13 cellular contexts compared by ENCODE assay signal in genomic region chr7:40709077-40709964, GRCh38.
A peak's percentile ranks its signal among the peaks of the same experiment; 100 is the strongest.
DNase-seq lines count a peak whose midpoint lies in the region; ATAC-seq and TF ChIP-seq lines count a peak whose summit lies in the region.
"Had no signal": no experiment of that assay in that cellular context is flagged by ENCODE, and none has a peak within 500 bp of the region (broad histone marks: within the 10 kb centered on the region; RNA-seq: fewer than 3 reads in every experiment).

No MANE protein-coding gene starts in this region.

- no peaks in the 10 kb centered on the region for H3K27me3 Mint-ChIP-seq in activated T-cell treated with anti-CD3 and anti-CD28 coated beads, Interleukin-2, amount 50 U/mL, for 72 hours (ENCODE audit: low read depth)
- H3K27me3 Mint-ChIP-seq in activated T-cell treated with anti-CD3 and anti-CD28 coated beads, Interleukin-2, amount 50 U/mL, for 24 hours: no peaks in the 10 kb centered on the region
- peaks cover 3% of the 10 kb centered on the region for H3K27me3 Mint-ChIP-seq in activated CD8-positive, alpha-beta T cell treated with anti-CD3 and anti-CD28 coated beads for 36 hours
- peaks cover 7% of the 10 kb centered on the region for H3K27me3 Mint-ChIP-seq in stimulated activated naive CD8-positive, alpha-beta T cell treated with anti-CD3 and anti-CD28 coated beads, Interleukin-15, Interleukin-2, amounts not matched to agents 100 ng/mL and 50 ng/mL, for 24 hours
- no peaks in the 10 kb centered on the region for H3K27me3 Mint-ChIP-seq in progenitor cell of endocrine pancreas

- H3K4me1 Mint-ChIP-seq in activated T-cell treated with anti-CD3 and anti-CD28 coated beads, Interleukin-2, amount 50 U/mL, for 72 hours (ENCODE audit: low read depth): peaks cover 15% of the 10 kb centered on the region
- peaks cover 7% of the 10 kb centered on the region for H3K4me1 Mint-ChIP-seq in activated T-cell treated with anti-CD3 and anti-CD28 coated beads, Interleukin-2, amount 50 U/mL, for 24 hours (ENCODE audit: low read depth)
- H3K4me1 Mint-ChIP-seq in activated CD8-positive, alpha-beta T cell treated with anti-CD3 and anti-CD28 coated beads for 36 hours (ENCODE audit: low read depth): peaks cover 3% of the 10 kb centered on the region
- H3K4me1 Mint-ChIP-seq in stimulated activated naive CD8-positive, alpha-beta T cell treated with anti-CD3 and anti-CD28 coated beads, Interleukin-15, Interleukin-2, amounts not matched to agents 100 ng/mL and 50 ng/mL, for 24 hours (ENCODE audit: low read depth): peaks cover 14% of the 10 kb centered on the region
- H3K4me1 Mint-ChIP-seq in progenitor cell of endocrine pancreas (ENCODE audit: low read depth): peaks cover 4% of the 10 kb centered on the region

- intact Hi-C loops in activated CD8-positive, alpha-beta T cell treated with anti-CD3 and anti-CD28 coated beads for 36 hours (cut with micrococcal nuclease): loop anchor here (10.0 kb wide), 1 partner anchor 385 kb away; no protein-coding TSS in a partner anchor

- no peaks in the 10 kb centered on the region for H3K9me3 Mint-ChIP-seq in activated T-cell treated with anti-CD3 and anti-CD28 coated beads, Interleukin-2, amount 50 U/mL, for 72 hours
- H3K9me3 Mint-ChIP-seq in activated T-cell treated with anti-CD3 and anti-CD28 coated beads, Interleukin-2, amount 50 U/mL, for 24 hours: peaks cover 3% of the 10 kb centered on the region
- no peaks in the 10 kb centered on the region for H3K9me3 Mint-ChIP-seq in activated CD8-positive, alpha-beta T cell treated with anti-CD3 and anti-CD28 coated beads for 36 hours
- H3K9me3 Mint-ChIP-seq in stimulated activated naive CD8-positive, alpha-beta T cell treated with anti-CD3 and anti-CD28 coated beads, Interleukin-15, Interleukin-2, amounts not matched to agents 100 ng/mL and 50 ng/mL, for 24 hours: no peaks in the 10 kb centered on the region
- no peaks in the 10 kb centered on the region for H3K9me3 Mint-ChIP-seq in progenitor cell of endocrine pancreas (ENCODE audit: low read depth)
- H3K9me3 Mint-ChIP-seq: endodermal cell had no signal

- H3K36me3 Mint-ChIP-seq in activated T-cell treated with anti-CD3 and anti-CD28 coated beads, Interleukin-2, amount 50 U/mL, for 72 hours (ENCODE audit: insufficient read depth in 2 of 2): no peaks in the 10 kb centered on the region
- H3K36me3 Mint-ChIP-seq in activated T-cell treated with anti-CD3 and anti-CD28 coated beads, Interleukin-2, amount 50 U/mL, for 24 hours (ENCODE audit: low read depth): no peaks in the 10 kb centered on the region
- no peaks in the 10 kb centered on the region for H3K36me3 Mint-ChIP-seq in activated CD8-positive, alpha-beta T cell treated with anti-CD3 and anti-CD28 coated beads for 36 hours (ENCODE audit: low read depth)
- H3K36me3 Mint-ChIP-seq in stimulated activated naive CD8-positive, alpha-beta T cell treated with anti-CD3 and anti-CD28 coated beads, Interleukin-15, Interleukin-2, amounts not matched to agents 100 ng/mL and 50 ng/mL, for 24 hours (ENCODE audit: low read depth): no peaks in the 10 kb centered on the region
- H3K36me3 Mint-ChIP-seq in progenitor cell of endocrine pancreas (ENCODE audit: insufficient read depth): no peaks in the 10 kb centered on the region

- DNase-seq in activated T-cell treated with anti-CD3 and anti-CD28 coated beads, Interleukin-2, amount 50 U/mL, for 72 hours: peak in 1 of 2 donors; percentile 9
- DNase-seq in activated T-cell treated with anti-CD3 and anti-CD28 coated beads, Interleukin-2, amount 50 U/mL, for 24 hours: no peak
- DNase-seq in activated CD8-positive, alpha-beta T cell treated with anti-CD3 and anti-CD28 coated beads for 36 hours: peak; percentile 17
- DNase-seq in NCI-H345 treated with DMSO at 0.1 percent for 48 hours (lab: John Stamatoyannopoulos, UW; ENCODE audit: unreplicated experiment) (no peak), progenitor cell of endocrine pancreas (ENCODE audit: low spot score, unreplicated experiment) (no peak), T1000 (lab: John Stamatoyannopoulos, UW) (no peak)
- DNase-seq: DMS153; endodermal cell; hypothalamus; stimulated activated CD4-positive, alpha-beta T cell treated with anti-CD3 and anti-CD28 coated beads, Interleukin-4, amount 100 ng/mL, for 4 hours had no signal

- ATAC-seq in activated T-cell treated with anti-CD3 and anti-CD28 coated beads, Interleukin-2, amount 50 U/mL, for 72 hours (replicated peaks in 1 of 2): peak; percentile 89 to 93
- ATAC-seq in HG02763 (IDR thresholded peaks at IDR 0.05; ENCODE audit: unreplicated experiment): peak; percentile 83
- peak; percentile 86 for ATAC-seq in activated CD8-positive, alpha-beta T cell treated with anti-CD3 and anti-CD28 coated beads for 36 hours
- ATAC-seq: A549 had no signal

- CTCF ChIA-PET in activated CD8-positive, alpha-beta T cell treated with anti-CD3 and anti-CD28 coated beads for 36 hours (lab: Charles Lee): no interaction called here

- no peak for TF ChIP-seq CTCF in activated CD8-positive, alpha-beta T cell treated with anti-CD3 and anti-CD28 coated beads for 36 hours (IDR thresholded peaks at IDR 0.05)
- no peak for TF ChIP-seq CTCF in progenitor cell of endocrine pancreas (IDR thresholded peaks at IDR 0.05; ENCODE audit: unreplicated experiment)

- no peak overlapping the region for H3K4me3 Mint-ChIP-seq in activated T-cell treated with anti-CD3 and anti-CD28 coated beads, Interleukin-2, amount 50 U/mL, for 72 hours
- no peak overlapping the region for H3K4me3 Mint-ChIP-seq in activated T-cell treated with anti-CD3 and anti-CD28 coated beads, Interleukin-2, amount 50 U/mL, for 24 hours
- no peak overlapping the region for H3K4me3 Mint-ChIP-seq in activated CD8-positive, alpha-beta T cell treated with anti-CD3 and anti-CD28 coated beads for 36 hours
- no peak overlapping the region for H3K4me3 Mint-ChIP-seq in stimulated activated naive CD8-positive, alpha-beta T cell treated with anti-CD3 and anti-CD28 coated beads, Interleukin-15, Interleukin-2, amounts not matched to agents 100 ng/mL and 50 ng/mL, for 24 hours
- H3K4me3 Mint-ChIP-seq in progenitor cell of endocrine pancreas (ENCODE audit: low read depth): no peak overlapping the region
- H3K4me3 Mint-ChIP-seq: endodermal cell had no signal

- H3K27ac Mint-ChIP-seq in activated T-cell treated with anti-CD3 and anti-CD28 coated beads, Interleukin-2, amount 50 U/mL, for 72 hours: no peak overlapping the region
- H3K27ac Mint-ChIP-seq in activated T-cell treated with anti-CD3 and anti-CD28 coated beads, Interleukin-2, amount 50 U/mL, for 24 hours: no peak overlapping the region
- no peak overlapping the region for H3K27ac Mint-ChIP-seq in activated CD8-positive, alpha-beta T cell treated with anti-CD3 and anti-CD28 coated beads for 36 hours
- H3K27ac Mint-ChIP-seq in stimulated activated naive CD8-positive, alpha-beta T cell treated with anti-CD3 and anti-CD28 coated beads, Interleukin-15, Interleukin-2, amounts not matched to agents 100 ng/mL and 50 ng/mL, for 24 hours: peak overlapping the region; percentile 17
- H3K27ac Mint-ChIP-seq in progenitor cell of endocrine pancreas: no peak overlapping the region
- H3K27ac Mint-ChIP-seq: endodermal cell had no signal

- POLR2A ChIA-PET in activated CD8-positive, alpha-beta T cell treated with anti-CD3 and anti-CD28 coated beads for 36 hours (lab: Charles Lee): no interaction called here
